Comparison of ENCODE assay signal across 11 cellular contexts in genomic region chr17:4808378-4808767, GRCh38. TPM values are rescaled to one million over a fixed set of nuclear protein-coding genes. Genes with fewer than 3 reads are reported as not detected.
DNase-seq lines count a peak whose midpoint lies in the region; ATAC-seq lines count a peak whose summit lies in the region.
"Had no signal": no experiment of that assay in that cellular context is flagged by ENCODE, and none has a peak within 500 bp of the region (broad histone marks: within the 10 kb centered on the region; RNA-seq: fewer than 3 reads in every experiment).

No MANE protein-coding gene starts in this region.

- peaks cover 13 to 26% of the 10 kb centered on the region in 2 donors for H3K36me3 Mint-ChIP-seq in stimulated activated naive B cell treated with anti-CD40 and anti-IgM and Interleukin-4, amounts not matched to agents 10 μg/mL and 1 μg/mL and 100 μg/mL, for 72 hours

- peaks cover 12 to 28% of the 10 kb centered on the region in 2 donors for H3K4me1 Mint-ChIP-seq in stimulated activated naive B cell treated with anti-CD40 and anti-IgM and Interleukin-4, amounts not matched to agents 10 μg/mL and 1 μg/mL and 100 μg/mL, for 72 hours

- H3K4me3 Mint-ChIP-seq in stimulated activated naive B cell treated with anti-CD40 and anti-IgM and Interleukin-4, amounts not matched to agents 10 μg/mL and 1 μg/mL and 100 μg/mL, for 72 hours: peak overlapping the region; percentile 81 to 83

- ATAC-seq in left lobe of liver (peak; percentile 80), HG02970 (IDR thresholded peaks at IDR 0.05; ENCODE audit: low FRiP score, unreplicated experiment) (no peak)
- no peak for ATAC-seq in stimulated activated naive B cell treated with anti-CD40 and anti-IgM and Interleukin-4, amounts not matched to agents 10 μg/mL and 1 μg/mL and 100 μg/mL, for 72 hours (replicated peaks)

- DNase-seq in DMS79 treated with DMSO at 0.1 percent for 48 hours (lab: John Stamatoyannopoulos, UW) (peak; percentile 19), DMS79 (lab: John Stamatoyannopoulos, UW) (no peak), anterior cingulate cortex (lab: John Stamatoyannopoulos, UW) (peak in 52 of 58 donors; percentile 19 to 83 (median 56)), left lobe of liver (ENCODE audit: low spot score) (peak; percentile 89), CD1c-positive myeloid dendritic cell (ENCODE audit: extremely low spot score) (no peak)
- DNase-seq in stimulated activated naive B cell treated with anti-CD40 and anti-IgM and Interleukin-4, amounts not matched to agents 10 μg/mL and 1 μg/mL and 100 μg/mL, for 72 hours: no peak
- no peak for DNase-seq in activated CD4-positive, CD25-positive, alpha-beta regulatory T cell (lab: John Stamatoyannopoulos, UW)
- DNase-seq: 8988T had no signal

- no peak overlapping the region for H3K27ac Mint-ChIP-seq in stimulated activated naive B cell treated with anti-CD40 and anti-IgM and Interleukin-4, amounts not matched to agents 10 μg/mL and 1 μg/mL and 100 μg/mL, for 72 hours

- no peaks in the 10 kb centered on the region for H3K9me3 Mint-ChIP-seq in stimulated activated naive B cell treated with anti-CD40 and anti-IgM and Interleukin-4, amounts not matched to agents 10 μg/mL and 1 μg/mL and 100 μg/mL, for 72 hours

- H3K27me3 Mint-ChIP-seq in stimulated activated naive B cell treated with anti-CD40 and anti-IgM and Interleukin-4, amounts not matched to agents 10 μg/mL and 1 μg/mL and 100 μg/mL, for 72 hours: no peaks in the 10 kb centered on the region

RNA-seq across cellular contexts. Expression of gene PLD2, which starts 1.4 kb away (rescaled TPM):
- 8.5 TPM for total RNA-seq in left lobe of liver

RNA-seq across cellular contexts. Expression of gene PSMB6, which starts 12.4 kb away (rescaled TPM):
- total RNA-seq in left lobe of liver: 79.1 TPM

RNA-seq across cellular contexts. Expression of gene GLTPD2, which starts 19.6 kb away (rescaled TPM):
- total RNA-seq in left lobe of liver: 28.0 TPM
- total RNA-seq: HT-29; T-helper 2 cell treated with Interferon-gamma antibody and Interleukin-4, amounts not matched to agents 100 ng/mL and 5 ng/mL, for 36 hours had no signal

RNA-seq across cellular contexts. Expression of gene VMO1, which starts 22.2 kb away (rescaled TPM):
- total RNA-seq in left lobe of liver: 8.2 TPM

Comparison
In these comparisons a context has a peak if more than half of its experiments do, and no peak if none do; other contexts are left out.
1. DNase-seq: peak in DMS79 treated with DMSO at 0.1 percent for 48 hours (single experiment), anterior cingulate cortex (52 of 58) and left lobe of liver (single experiment); none in DMS79 (single experiment), stimulated activated naive B cell treated with anti-CD40 and anti-IgM and Interleukin-4, amounts not matched to agents 10 μg/mL and 1 μg/mL and 100 μg/mL, for 72 hours (single experiment), activated CD4-positive, CD25-positive, alpha-beta regulatory T cell (0 of 4) and CD1c-positive myeloid dendritic cell (single experiment).